In genomic region chr15:59522988-59523461, GRCh38 we compare ENCODE assay signal across 11 cellular contexts.
DNase-seq lines count a peak whose midpoint lies in the region; ATAC-seq and TF ChIP-seq lines count a peak whose summit lies in the region.
"Had no signal": no experiment of that assay in that cellular context is flagged by ENCODE, and none has a peak within 500 bp of the region (broad histone marks: within the 10 kb centered on the region; RNA-seq: fewer than 3 reads in every experiment).

No MANE protein-coding gene starts in this region.

- POLR2A ChIA-PET in PC-3 (lab: Charles Lee; ENCODE audit: unreplicated experiment), result no interaction called here

- H3F3A ChIP-seq in PC-3 (ENCODE audit: low read length, unreplicated experiment), result no peaks in the 10 kb centered on the region

- H3K4me2 ChIP-seq in mesendoderm (ENCODE audit: low read length), result no peak overlapping the region
- H3K4me2 ChIP-seq in PC-3 (ENCODE audit: low read length), result no peak overlapping the region

- H3K9ac ChIP-seq in mesendoderm (ENCODE audit: low read length) (no peak overlapping the region), PC-3 (ENCODE audit: low read length) (no peak overlapping the region)

- no peak overlapping the region for H3K56ac ChIP-seq in mesendoderm (ENCODE audit: low read length)

- BruUV-seq in PC-3 (replicated peaks; lab: Mats Ljungman, UMichigan), result no TSS peak

- intact Hi-C loops in PC-3 (cut with micrococcal nuclease), result no loop called here

- no peaks in the 10 kb centered on the region for H3K9me3 ChIP-seq in PC-3 (ENCODE audit: low read length)
- H3K9me3 ChIP-seq: lower lobe of right lung, sigmoid colon had no signal

- H3K4me3 ChIP-seq in NB4 (ENCODE audit: low read depth, low read length), result no peak overlapping the region
- H3K4me3 ChIP-seq in mesendoderm (ENCODE audit: low read length), result no peak overlapping the region
- H3K4me3 ChIP-seq in PC-3 (ENCODE audit: low read length), result no peak overlapping the region
- H3K4me3 ChIP-seq: lower lobe of right lung, sigmoid colon had no signal

- no peaks in the 10 kb centered on the region for H3K79me2 ChIP-seq in mesendoderm (ENCODE audit: control insufficient read depth, insufficient read depth, low read length)
- no peaks in the 10 kb centered on the region for H3K79me2 ChIP-seq in PC-3 (ENCODE audit: low read length)

- peak; percentile 18 for DNase-seq in DMS53 treated with DMSO at 0.1 percent for 48 hours (lab: John Stamatoyannopoulos, UW; ENCODE audit: unreplicated experiment)
- DNase-seq in NB4 (ENCODE audit: low read depth), result peak; percentile 16
- DNase-seq in activated CD8-positive, alpha-beta memory T cell treated with anti-CD3 and anti-CD28 coated beads for 24 hours, result peak; percentile 70
- DNase-seq in mesendoderm, result peak; percentile 28
- no peak for DNase-seq in PC-3
- no peak for DNase-seq in 8988T
- no peak for DNase-seq in NCI-H1694 (lab: John Stamatoyannopoulos, UW)
- DNase-seq: lower lobe of right lung, NCI-H1436, sigmoid colon had no signal

- H3K79me1 ChIP-seq in mesendoderm (ENCODE audit: low read length), result no peaks in the 10 kb centered on the region

- H2AK5ac ChIP-seq in mesendoderm (ENCODE audit: low read length), result no peak overlapping the region

- no peak overlapping the region for H4K8ac ChIP-seq in mesendoderm (ENCODE audit: low read depth, low read length)

- TF ChIP-seq CTCF in NB4 (IDR thresholded peaks at IDR 0.05; ENCODE audit: low read depth, low read length) (no peak), PC-3 (conservative IDR thresholded peaks at IDR 0.05; ENCODE audit: low read depth, low read length) (no peak)

- no peak for TF ChIP-seq POLR2A in NB4 (IDR thresholded peaks at IDR 0.05; ENCODE audit: extremely low read depth, insufficient read length)

- no peak overlapping the region for H3K4ac ChIP-seq in mesendoderm (ENCODE audit: low read depth, low read length)

- H4K5ac ChIP-seq in mesendoderm (ENCODE audit: low read length), result no peak overlapping the region

- CTCF ChIA-PET in PC-3 (lab: Charles Lee), result no interaction called here

- no peaks in the 10 kb centered on the region for H3K9me2 ChIP-seq in PC-3 (replicated peaks; ENCODE audit: low read length)

- H2BK15ac ChIP-seq in mesendoderm (replicated peaks; ENCODE audit: low read depth), result no peak overlapping the region

- no peaks in the 10 kb centered on the region for H3K4me1 ChIP-seq in mesendoderm (ENCODE audit: control insufficient read depth, low read depth, low read length)
- no peaks in the 10 kb centered on the region for H3K4me1 ChIP-seq in PC-3 (ENCODE audit: insufficient read depth, low read length)
- H3K4me1 ChIP-seq: lower lobe of right lung, sigmoid colon had no signal

- H3K18ac ChIP-seq in mesendoderm (ENCODE audit: low read length), result no peak overlapping the region

- ATAC-seq in PC-3, result no peak
- ATAC-seq: SK-N-SH treated with all-trans-retinoic acid at 6 μM for 48 hours had no signal

- no peak overlapping the region for H2BK120ac ChIP-seq in mesendoderm (ENCODE audit: low read depth, low read length)

- H2BK5ac ChIP-seq in mesendoderm (ENCODE audit: low read length), result no peak overlapping the region

- no peaks in the 10 kb centered on the region for H3K36me3 ChIP-seq in mesendoderm (ENCODE audit: control insufficient read depth, insufficient read depth, low read length)
- no peaks in the 10 kb centered on the region for H3K36me3 ChIP-seq in PC-3 (ENCODE audit: low read depth, low read length)
- H3K36me3 ChIP-seq: lower lobe of right lung, sigmoid colon had no signal

- no peak overlapping the region for H3K23ac ChIP-seq in mesendoderm (ENCODE audit: low read length)

- WGBS in mesendoderm (ENCODE audit: extremely low coverage, insufficient coverage, low lambda C conversion rate), result no CpG with 5 or more reads among the region's 15 CpGs

- H3K27ac ChIP-seq in mesendoderm (ENCODE audit: low read depth, low read length) (no peak overlapping the region), PC-3 (ENCODE audit: low read length) (no peak overlapping the region)
- H3K27ac ChIP-seq: lower lobe of right lung, sigmoid colon had no signal

- H3K27me3 ChIP-seq in mesendoderm (ENCODE audit: insufficient read depth, low read length, poor library complexity), result no peaks in the 10 kb centered on the region
- no peaks in the 10 kb centered on the region for H3K27me3 ChIP-seq in PC-3 (ENCODE audit: low read length)
- H3K27me3 ChIP-seq: sigmoid colon had no signal

- no peak overlapping the region for H2AFZ ChIP-seq in PC-3 (ENCODE audit: low read length)

- no peaks in the 10 kb centered on the region for H4K20me1 ChIP-seq in PC-3 (ENCODE audit: low read length)

Comparison
In these comparisons a context has a peak if more than half of its experiments do, and no peak if none do; other contexts are left out.
1. DNase-seq: peak in DMS53 treated with DMSO at 0.1 percent for 48 hours (single experiment), NB4 (single experiment), activated CD8-positive, alpha-beta memory T cell treated with anti-CD3 and anti-CD28 coated beads for 24 hours (single experiment) and mesendoderm (single experiment); none in PC-3 (single experiment), 8988T (single experiment) and NCI-H1694 (single experiment).